Comparison of ENCODE assay signal across 8 cellular contexts in the genomic region with DNA sequence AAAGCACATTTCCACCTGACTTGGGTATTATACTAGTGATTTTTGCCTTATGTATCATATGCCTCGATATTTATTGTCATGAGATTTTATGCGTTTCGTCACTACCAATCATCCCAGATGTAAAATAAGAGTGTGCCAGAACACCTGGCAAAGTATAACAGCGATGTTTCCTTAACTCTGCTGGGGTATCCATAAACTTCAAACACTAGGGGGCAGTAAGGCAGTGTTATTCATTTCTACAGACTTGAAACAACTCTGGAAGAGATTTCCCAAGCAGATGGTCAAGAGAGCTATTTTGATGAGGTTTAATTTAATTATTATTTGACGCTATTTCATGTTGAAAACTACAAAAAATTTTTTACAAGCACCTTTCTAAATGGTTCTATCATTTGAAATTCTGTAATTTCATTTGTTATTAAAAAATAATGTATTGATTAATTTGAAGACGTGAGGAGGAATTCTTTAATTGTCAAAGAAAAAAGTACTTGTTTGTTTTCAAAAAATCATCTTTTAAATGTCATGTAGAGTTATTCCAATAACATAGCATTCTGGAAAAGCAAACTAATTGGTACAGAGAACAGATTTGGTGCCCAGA.
DNase-seq lines count a peak whose midpoint lies in the region; ATAC-seq, FAIRE-seq and TF ChIP-seq lines count a peak whose summit lies in the region.

No MANE protein-coding gene starts in this region.

- H3F3A ChIP-seq in GM23248 (ENCODE audit: insufficient read depth) = no peaks in the 10 kb centered on the region
- no peaks in the 10 kb centered on the region for H3F3A ChIP-seq in SU-DHL-6 (ENCODE audit: insufficient read depth)

- TF ChIP-seq POLR2A in right lobe of liver (IDR thresholded peaks at IDR 0.05) = no peak

- WGBS in GM23248 (ENCODE audit: low coverage in 1 of 2, low lambda C conversion rate in 2 of 2, missing lambda C conversion rate in 2 of 2), 2 experiments = 8 to 11% methylated on average over 6 of the region's 6 CpGs
- WGBS in right lobe of liver (ENCODE audit: insufficient coverage, low coverage, low lambda C conversion rate, missing lambda C conversion rate) = 18% methylated on average over 6 of the region's 6 CpGs

- intact Hi-C loops in right lobe of liver (cut with DNase I) (no loop called here), kidney (cut with DNase I) (no loop called here)

- no peak overlapping the region for H3K4me2 ChIP-seq in GM23248 (ENCODE audit: unreplicated experiment)
- H3K4me2 ChIP-seq in SU-DHL-6 (ENCODE audit: low read depth, low read length, poor library complexity, severe bottlenecking) = no peak overlapping the region

- H3K9ac ChIP-seq in GM23248 (no peak overlapping the region), SU-DHL-6 (ENCODE audit: low read length) (no peak overlapping the region), kidney (ENCODE audit: low read length in 2 of 2) (no peak overlapping the region)

- in situ Hi-C loops in GM23248 (cut with MboI) = no loop called here

- H3K4me1 ChIP-seq in GM23248 (ENCODE audit: insufficient read depth) = no peaks in the 10 kb centered on the region
- no peaks in the 10 kb centered on the region for H3K4me1 ChIP-seq in right lobe of liver
- no peaks in the 10 kb centered on the region for H3K4me1 ChIP-seq in kidney (ENCODE audit: control insufficient read depth in 1 of 2, insufficient read depth in 1 of 2, low read depth in 1 of 2, low read length in 2 of 2)

- H2AFZ ChIP-seq in GM23248 (no peak overlapping the region), SU-DHL-6 (ENCODE audit: low read depth, low read length, severe bottlenecking) (no peak overlapping the region)

- peak; percentile 39 to 81 (median 74) for ATAC-seq in right lobe of liver

- no peaks in the 10 kb centered on the region for H3K79me2 ChIP-seq in GM23248 (ENCODE audit: insufficient read depth)
- H3K79me2 ChIP-seq in SU-DHL-6 (ENCODE audit: insufficient read depth, low read length) = no peaks in the 10 kb centered on the region

- no peaks in the 10 kb centered on the region for H3K9me2 ChIP-seq in GM23248 (ENCODE audit: insufficient read depth)
- no peaks in the 10 kb centered on the region for H3K9me2 ChIP-seq in SU-DHL-6 (replicated peaks; ENCODE audit: insufficient read depth, low read length)

- TF ChIP-seq CTCF in SU-DHL-6 (IDR thresholded peaks at IDR 0.05; ENCODE audit: insufficient read depth, low read length, poor library complexity, severe bottlenecking) = peak; percentile 18
- peak; percentile 32 to 55 (median 50) for TF ChIP-seq CTCF in right lobe of liver (IDR thresholded peaks at IDR 0.05)
- TF ChIP-seq CTCF in kidney (IDR thresholded peaks at IDR 0.05; ENCODE audit: borderline replicate concordance, extremely low read depth, insufficient read depth) = no peak

- H4K20me1 ChIP-seq in GM23248 (ENCODE audit: insufficient read depth) = no peaks in the 10 kb centered on the region
- no peaks in the 10 kb centered on the region for H4K20me1 ChIP-seq in SU-DHL-6 (ENCODE audit: low read depth, low read length)

- H3K4me3 ChIP-seq in GM23248 = no peak overlapping the region
- H3K4me3 ChIP-seq in SU-DHL-6 (ENCODE audit: insufficient read depth, low read length, poor library complexity, severe bottlenecking) = no peak overlapping the region
- no peak overlapping the region for H3K4me3 ChIP-seq in right lobe of liver
- no peak overlapping the region for H3K4me3 ChIP-seq in kidney (ENCODE audit: low read length in 2 of 2)

- no peaks in the 10 kb centered on the region for H3K36me3 ChIP-seq in GM23248 (ENCODE audit: low read depth)
- H3K36me3 ChIP-seq in SU-DHL-6 (ENCODE audit: low read length) = no peaks in the 10 kb centered on the region
- H3K36me3 ChIP-seq in right lobe of liver = no peaks in the 10 kb centered on the region
- no peaks in the 10 kb centered on the region for H3K36me3 ChIP-seq in kidney (ENCODE audit: control insufficient read depth in 1 of 2, insufficient read depth in 2 of 2, low read length in 2 of 2)

- H3K9me3 ChIP-seq in GM23248 (ENCODE audit: low read depth) = no peaks in the 10 kb centered on the region
- H3K9me3 ChIP-seq in SU-DHL-6 (ENCODE audit: insufficient read depth, low read length) = no peaks in the 10 kb centered on the region
- no peaks in the 10 kb centered on the region for H3K9me3 ChIP-seq in right lobe of liver
- no peaks in the 10 kb centered on the region for H3K9me3 ChIP-seq in kidney (ENCODE audit: control insufficient read depth in 1 of 2, low read length in 2 of 2)

- DNase-seq in GM23248 (peak; percentile 4), NCI-H146 treated with DMSO at 0.1 percent for 48 hours (lab: John Stamatoyannopoulos, UW; ENCODE audit: unreplicated experiment) (peak; percentile 3), right lobe of liver (no peak), Ammon's horn (ENCODE audit: low spot score) (no peak), kidney (no peak), NCI-H2196 (lab: John Stamatoyannopoulos, UW; ENCODE audit: unreplicated experiment) (no peak), HPDE6-E6E7 (ENCODE audit: extremely low spot score) (no peak)

- H3K27ac ChIP-seq in GM23248 (no peak overlapping the region), SU-DHL-6 (ENCODE audit: low read depth, low read length) (no peak overlapping the region), right lobe of liver (no peak overlapping the region), kidney (ENCODE audit: low read depth in 2 of 2, low read length in 2 of 2) (no peak overlapping the region)

- no peak for FAIRE-seq in kidney (lab: Jason Lieb, UNC)

- H3K27me3 ChIP-seq in GM23248 (replicated peaks; ENCODE audit: insufficient read depth) = no peaks in the 10 kb centered on the region
- no peaks in the 10 kb centered on the region for H3K27me3 ChIP-seq in SU-DHL-6 (ENCODE audit: low read length)
- no peaks in the 10 kb centered on the region for H3K27me3 ChIP-seq in right lobe of liver

Comparison
In these comparisons a context has a peak if more than half of its experiments do, and no peak if none do; other contexts are left out.
1. DNase-seq: peak in GM23248 (single experiment) and NCI-H146 treated with DMSO at 0.1 percent for 48 hours (single experiment); none in right lobe of liver (0 of 3), Ammon's horn (single experiment), kidney (single experiment), NCI-H2196 (single experiment) and HPDE6-E6E7 (single experiment).